In genomic region chr20:48309293-48309692, GRCh38 we compare ENCODE assay signal across 22 cellular contexts.
"Had no signal": no experiment of that assay in that cellular context is flagged by ENCODE, and none has a peak within 500 bp of the region (broad histone marks: within the 10 kb centered on the region; RNA-seq: fewer than 3 reads in every experiment).

No MANE protein-coding gene starts in this region.

- DNase-seq: effector memory CD8-positive, alpha-beta T cell; esophagus squamous epithelium; foreskin fibroblast; glutamatergic neuron; islet precursor cell; mammary epithelial cell; mucosa of descending colon; naive thymus-derived CD8-positive, alpha-beta T cell; psoas muscle; retina; right lobe of liver; stimulated activated CD4-positive, alpha-beta T cell treated with anti-CD3 and anti-CD28 coated beads, Interleukin-4, amount 100 ng/mL, for 1 hour; stimulated activated CD8-positive, alpha-beta memory T cell treated with anti-CD3 and anti-CD28 coated beads, Interleukin-4, amount 100 ng/mL, for 48 hours; tibial artery; upper lobe of left lung had no signal

- H3K4me3 Mint-ChIP-seq: dendritic cell treated with granulocyte-macrophage colony-stimulating factor and Interleukin-4, amounts not matched to agents 40 ng/mL and 50 ng/mL, for 4 days; effector memory CD8-positive, alpha-beta T cell; naive thymus-derived CD8-positive, alpha-beta T cell; stimulated activated effector memory CD8-positive, alpha-beta T cell treated with anti-CD3 and anti-CD28 coated beads, Interleukin-12 subunit alpha, Interleukin-12 subunit beta, amount 100 ng/mL, for 72 hours; stimulated activated naive CD8-positive, alpha-beta T cell treated with anti-CD3 and anti-CD28 coated beads, Interleukin-15, Interleukin-2, amounts not matched to agents 100 ng/mL and 50 ng/mL, for 24 hours had no signal

- H3K9me3 ChIP-seq: esophagus squamous epithelium, gastroesophageal sphincter, mucosa of descending colon, psoas muscle, right lobe of liver, tibial artery, upper lobe of left lung, vagina had no signal

- H3K79me2 ChIP-seq: parathyroid adenoma had no signal

- H3K4me1 Mint-ChIP-seq: naive thymus-derived CD8-positive, alpha-beta T cell; stimulated activated effector memory CD8-positive, alpha-beta T cell treated with anti-CD3 and anti-CD28 coated beads, Interleukin-12 subunit alpha, Interleukin-12 subunit beta, amount 100 ng/mL, for 72 hours had no signal

- H3K9me3 Mint-ChIP-seq: dendritic cell treated with granulocyte-macrophage colony-stimulating factor and Interleukin-4, amounts not matched to agents 40 ng/mL and 50 ng/mL, for 4 days; effector memory CD8-positive, alpha-beta T cell; naive thymus-derived CD8-positive, alpha-beta T cell; stimulated activated effector memory CD8-positive, alpha-beta T cell treated with anti-CD3 and anti-CD28 coated beads, Interleukin-12 subunit alpha, Interleukin-12 subunit beta, amount 100 ng/mL, for 72 hours; stimulated activated naive CD8-positive, alpha-beta T cell treated with anti-CD3 and anti-CD28 coated beads, Interleukin-15, Interleukin-2, amounts not matched to agents 100 ng/mL and 50 ng/mL, for 24 hours had no signal

- H3K4me3 ChIP-seq: esophagus squamous epithelium, gastroesophageal sphincter, mucosa of descending colon, psoas muscle, right lobe of liver, tibial artery, upper lobe of left lung, vagina had no signal

- H3K36me3 ChIP-seq: esophagus squamous epithelium, gastroesophageal sphincter, right lobe of liver, tibial artery, upper lobe of left lung, vagina had no signal

- H3K36me3 Mint-ChIP-seq: naive thymus-derived CD8-positive, alpha-beta T cell; stimulated activated effector memory CD8-positive, alpha-beta T cell treated with anti-CD3 and anti-CD28 coated beads, Interleukin-12 subunit alpha, Interleukin-12 subunit beta, amount 100 ng/mL, for 72 hours had no signal

- H2AFZ ChIP-seq: parathyroid adenoma had no signal

- H3K27ac Mint-ChIP-seq: dendritic cell treated with granulocyte-macrophage colony-stimulating factor and Interleukin-4, amounts not matched to agents 40 ng/mL and 50 ng/mL, for 4 days; effector memory CD8-positive, alpha-beta T cell; stimulated activated effector memory CD8-positive, alpha-beta T cell treated with anti-CD3 and anti-CD28 coated beads, Interleukin-12 subunit alpha, Interleukin-12 subunit beta, amount 100 ng/mL, for 72 hours; stimulated activated naive CD8-positive, alpha-beta T cell treated with anti-CD3 and anti-CD28 coated beads, Interleukin-15, Interleukin-2, amounts not matched to agents 100 ng/mL and 50 ng/mL, for 24 hours had no signal

- H3K4me1 ChIP-seq: parathyroid adenoma, psoas muscle, right lobe of liver, tibial artery had no signal

- ATAC-seq: effector memory CD8-positive, alpha-beta T cell; gastroesophageal sphincter; left lobe of liver; mucosa of descending colon; naive thymus-derived CD8-positive, alpha-beta T cell; psoas muscle; right lobe of liver; stimulated activated effector memory CD8-positive, alpha-beta T cell treated with anti-CD3 and anti-CD28 coated beads, Interleukin-12 subunit alpha, Interleukin-12 subunit beta, amount 100 ng/mL, for 72 hours had no signal

- H3K27me3 ChIP-seq: gastroesophageal sphincter, right lobe of liver, tibial artery, upper lobe of left lung, vagina had no signal

- H3K9ac ChIP-seq: parathyroid adenoma had no signal

- H3K27ac ChIP-seq: esophagus squamous epithelium, gastroesophageal sphincter, parathyroid adenoma, psoas muscle, right lobe of liver, tibial artery, upper lobe of left lung, vagina had no signal
